9 cellular contexts compared by ENCODE assay signal in the genomic region with DNA sequence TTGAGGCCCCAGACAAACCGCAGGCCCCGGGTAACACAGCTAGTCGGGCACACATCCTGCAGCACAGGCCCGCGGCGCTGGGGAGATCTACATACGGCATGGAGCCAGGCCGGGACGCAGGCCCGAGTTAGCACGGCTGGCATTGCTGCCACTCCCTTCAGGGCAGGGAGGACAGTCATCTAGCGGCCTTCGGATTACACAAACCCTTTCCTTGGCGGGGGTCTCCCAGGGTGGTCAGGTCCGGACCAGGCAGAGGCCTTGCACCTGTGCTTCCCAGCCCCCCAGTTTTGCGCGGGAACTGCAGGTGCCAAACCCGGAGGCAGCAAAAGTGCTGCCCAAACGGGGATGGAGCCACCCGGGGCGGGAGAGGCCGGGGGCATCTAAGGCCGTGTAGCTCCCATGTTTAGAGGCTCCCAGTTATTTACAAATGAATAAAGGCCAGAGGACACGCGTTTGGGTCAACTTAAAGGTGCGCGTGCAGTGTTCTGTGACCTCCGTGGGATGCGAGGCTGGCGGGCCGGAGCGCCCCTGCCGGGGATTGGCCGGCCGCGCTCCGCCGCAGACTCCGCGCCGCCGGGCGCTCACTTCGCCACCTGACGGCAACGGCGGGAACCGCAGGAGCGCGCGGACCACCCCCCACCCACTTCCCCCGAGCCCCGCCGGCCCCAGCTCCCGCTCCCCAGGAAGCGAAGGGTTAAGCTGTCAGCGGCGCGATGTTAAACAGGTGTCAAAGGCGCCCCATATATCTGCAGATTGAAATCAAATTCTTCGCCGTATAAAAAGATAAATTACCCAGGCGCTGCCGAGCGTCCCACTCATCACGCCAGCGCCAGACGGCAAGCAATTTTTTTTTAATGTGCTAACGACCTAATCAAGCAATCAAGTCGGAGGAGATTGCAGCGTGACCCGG. TPM values are rescaled to one million over a fixed set of nuclear protein-coding genes. Genes with fewer than 3 reads are reported as not detected.
DNase-seq lines count a peak whose midpoint lies in the region; ATAC-seq, FAIRE-seq and TF ChIP-seq lines count a peak whose summit lies in the region.
"Had no signal": no experiment of that assay in that cellular context is flagged by ENCODE, and none has a peak within 500 bp of the region (broad histone marks: within the 10 kb centered on the region; RNA-seq: fewer than 3 reads in every experiment).

No MANE protein-coding gene starts in this region.

- DNase-seq in D721Med (ENCODE audit: insufficient read length, low spot score) (peak; percentile 59), NCI-H2171 treated with DMSO at 0.1 percent for 48 hours (lab: John Stamatoyannopoulos, UW) (peak; percentile 98), mesothelial cell of epicardium (ENCODE audit: low spot score in 2 of 2, unreplicated experiment in 2 of 2) (peak in 1 of 2 experiments; percentile 61), SIG-M5 (lab: John Stamatoyannopoulos, UW) (no peak)
- DNase-seq in activated CD4-positive, alpha-beta T cell treated with anti-CD3 and anti-CD28 coated beads, Interleukin-2, amount 50 U/mL, for 48 hours, result peak; percentile 53 to 67
- DNase-seq in effector CD8-positive, alpha-beta T cell (lab: John Stamatoyannopoulos, UW), result peak; percentile 48
- DNase-seq in stimulated activated CD8-positive, alpha-beta memory T cell treated with anti-CD3 and anti-CD28 coated beads, Interleukin-15, amount 100 ng/mL, for 4 hours (ENCODE audit: low read depth in 2 of 2), result peak; percentile 17 to 21

- H3K9me3 Mint-ChIP-seq in mesothelial cell of epicardium, result no peaks in the 10 kb centered on the region

- no peak overlapping the region for H3K27ac Mint-ChIP-seq in mesothelial cell of epicardium

- peak overlapping the region; percentile 73 for H3K4me3 Mint-ChIP-seq in mesothelial cell of epicardium

- H3K27me3 Mint-ChIP-seq in mesothelial cell of epicardium (ENCODE audit: low read depth), result peaks cover 67% of the 10 kb centered on the region

- no peak for FAIRE-seq in D721Med (lab: Jason Lieb, UNC)

- peak; percentile 69 for ATAC-seq in HG02571 (IDR thresholded peaks at IDR 0.05; ENCODE audit: unreplicated experiment)

- TF ChIP-seq CTCF in D721Med (IDR thresholded peaks at IDR 0.05; ENCODE audit: insufficient read depth, missing control alignments), result peak; percentile 59
- TF ChIP-seq CTCF in mesothelial cell of epicardium (IDR thresholded peaks at IDR 0.05; ENCODE audit: unreplicated experiment), result peak; percentile 98

- H3K4me1 Mint-ChIP-seq in mesothelial cell of epicardium, result peaks cover 3% of the 10 kb centered on the region

- H3K36me3 Mint-ChIP-seq in mesothelial cell of epicardium, result no peaks in the 10 kb centered on the region

RNA-seq across cellular contexts. Expression of gene VSX2, which starts 18.1 kb away (rescaled TPM):
- not detected in 3 replicates for total RNA-seq in mesothelial cell of epicardium
- total RNA-seq: activated CD8-positive, alpha-beta memory T cell treated with anti-CD3 and anti-CD28 coated beads for 36 hours had no signal

RNA-seq across cellular contexts. Expression of gene ABCD4, which starts 45.4 kb away (rescaled TPM):
- total RNA-seq in mesothelial cell of epicardium, result 112 to 117 TPM (median 113 TPM) in 3 replicates
